In the genomic region with DNA sequence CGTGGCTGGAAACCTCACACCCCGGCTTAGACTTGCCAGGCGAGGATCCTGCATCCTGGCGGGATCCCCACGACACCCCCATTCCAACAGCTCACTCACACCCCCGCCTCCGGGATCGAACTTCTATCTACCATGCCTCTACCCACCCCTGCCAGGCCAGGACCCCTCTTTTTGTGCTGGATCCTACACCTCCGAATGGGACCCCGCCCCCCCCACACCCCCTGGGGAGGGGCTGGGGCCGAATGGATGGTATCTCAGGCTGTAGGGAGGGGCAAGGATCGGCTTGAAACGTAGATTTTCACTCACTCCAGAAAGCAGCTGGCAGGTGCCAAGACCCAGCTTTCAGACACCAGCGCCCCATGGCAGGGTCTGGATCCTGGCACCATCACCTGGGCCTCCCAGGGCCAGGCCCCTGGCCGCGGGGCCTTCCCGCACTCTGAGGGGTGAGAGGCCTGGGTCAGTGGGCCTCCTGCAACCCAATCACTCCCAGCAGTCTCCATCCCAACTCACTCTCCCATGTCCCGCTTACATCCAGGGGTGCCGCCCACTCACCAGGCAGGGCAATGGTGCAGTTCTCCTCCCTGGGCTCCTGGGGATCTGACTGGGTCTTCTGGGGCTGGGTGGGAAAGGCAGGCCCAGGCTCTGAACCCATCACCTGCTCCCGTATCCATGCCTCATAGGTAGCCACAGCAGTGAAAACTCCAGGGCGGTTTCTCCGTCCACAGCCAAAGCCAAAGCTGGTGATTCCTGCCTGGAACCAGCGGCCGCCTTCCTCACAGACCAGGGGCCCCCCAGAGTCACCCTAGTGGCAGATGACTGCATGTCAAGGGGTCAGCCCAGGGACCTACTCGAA, we compare ENCODE assay signal across 9 cellular contexts. TPM values are rescaled to one million over a fixed set of nuclear protein-coding genes. Genes with fewer than 3 reads are reported as not detected.
DNase-seq lines count a peak whose midpoint lies in the region; ATAC-seq, FAIRE-seq and TF ChIP-seq lines count a peak whose summit lies in the region.
"Had no signal": no experiment of that assay in that cellular context is flagged by ENCODE, and none has a peak within 500 bp of the region (broad histone marks: within the 10 kb centered on the region; RNA-seq: fewer than 3 reads in every experiment).

No MANE protein-coding gene starts in this region.

- intact Hi-C loops in heart left ventricle (cut with DNase I) (loop anchor here (2.0 to 10.0 kb wide), 11 partner anchors 34 to 302 kb away; a partner anchor contains a TSS), left cardiac atrium (cut with DNase I) (loop anchor here in 1 of 2 donors (5.0 kb wide), 2 partner anchors 36 to 156 kb away; a partner anchor contains a TSS), K562 (cut with micrococcal nuclease) (loop anchor here (2.0 to 10.0 kb wide), 4 partner anchors 26 to 158 kb away; a partner anchor contains a TSS)

- TF ChIP-seq EP300 in K562 (IDR thresholded peaks at IDR 0.05; ENCODE audit: low read length): no peak

- POLR2A ChIA-PET in K562 (lab: Yijun Ruan, JAX): interaction anchor here (0.6 to 3.5 kb wide), 9 partner anchors 9 to 726 kb away, joined by 3 to 39 read pairs (median 4); a partner anchor contains a TSS

- H3K36me3 ChIP-seq in heart left ventricle (no peaks in the 10 kb centered on the region), K562 (ENCODE audit: control insufficient read depth, insufficient read depth, low read length) (no peaks in the 10 kb centered on the region), mucosa of rectum (ENCODE audit: control insufficient read depth in 2 of 2, insufficient read depth in 2 of 2, low read length in 2 of 2) (no peaks in the 10 kb centered on the region), urinary bladder (ENCODE audit: insufficient read depth) (no peaks in the 10 kb centered on the region)
- H3K36me3 ChIP-seq: cardiac muscle cell had no signal

- TF ChIP-seq CTCF in heart left ventricle (IDR thresholded peaks at IDR 0.05): no peak
- TF ChIP-seq CTCF in K562 (IDR thresholded peaks at IDR 0.05 in 2 of 3, conservative IDR thresholded peaks at IDR 0.05 in 1 of 3; ENCODE audit: insufficient read depth in 2 of 3, low read depth in 1 of 3, low read length in 3 of 3): 0 out of 6 replicates have a peak, but pooled peaks of 1 of the 3 experiments have one; percentile 16

- FAIRE-seq in K562 (lab: Jason Lieb, UNC): no peak

- peak overlapping the region in 10 of 12 donors; percentile 43 to 91 (median 78) for H3K27ac ChIP-seq in heart left ventricle
- no peak overlapping the region for H3K27ac ChIP-seq in K562 (ENCODE audit: extremely low read depth, low read depth, low read length)
- H3K27ac ChIP-seq in mucosa of rectum (ENCODE audit: low read depth in 2 of 2, low read length in 2 of 2): peak overlapping the region; percentile 73 to 91
- no peak overlapping the region for H3K27ac ChIP-seq in urinary bladder (ENCODE audit: low read depth)
- H3K27ac ChIP-seq: cardiac muscle cell had no signal

- no peaks in the 10 kb centered on the region; the same call in 1 of the 2 replicates for H4K20me1 ChIP-seq in K562 (replicated peaks; ENCODE audit: control insufficient read depth, insufficient read depth, low read length)

- peaks cover 0 to 13% (median 5%) of the 10 kb centered on the region in 9 donors for H3K27me3 ChIP-seq in heart left ventricle
- H3K27me3 ChIP-seq in K562 (ENCODE audit: control insufficient read depth in 2 of 2, insufficient read depth in 2 of 2, low read length in 2 of 2): peaks cover 15 to 21% of the 10 kb centered on the region in 2 experiments; a peak in 4 of 5 replicates
- H3K27me3 ChIP-seq in mucosa of rectum (ENCODE audit: control insufficient read depth in 2 of 2, insufficient read depth in 2 of 2, low read length in 2 of 2): no peaks in the 10 kb centered on the region

- no TSS peak for BruUV-seq in K562 (replicated peaks; lab: Mats Ljungman, UMichigan)

- H3K9me1 ChIP-seq in K562 (ENCODE audit: control insufficient read depth, insufficient read depth, low read length): no peaks in the 10 kb centered on the region

- peak overlapping the region; percentile 58 to 92; a peak in 2 of 4 replicates for H3K9ac ChIP-seq in K562 (ENCODE audit: insufficient read depth in 1 of 2, low read depth in 2 of 2, low read length in 2 of 2)
- peak overlapping the region in 1 of 2 donors; percentile 75 for H3K9ac ChIP-seq in mucosa of rectum (ENCODE audit: low read depth in 1 of 2, low read length in 2 of 2)

- H3K4me3 ChIP-seq in heart left ventricle (peak overlapping the region; percentile 18 to 67 (median 55)), K562 (no peak overlapping the region), mucosa of rectum (ENCODE audit: low read length in 2 of 2) (peak overlapping the region; percentile 54 to 63), urinary bladder (ENCODE audit: low read depth, low read length) (peak overlapping the region; percentile 41)

- DNase-seq in heart left ventricle (peak in 1 of 5 donors; percentile 21), left cardiac atrium (no peak), K562 (ENCODE audit: extremely low read depth in 1 of 4, low spot score in 3 of 4) (peak in 1 of 4 experiments; percentile 5), H4 (ENCODE audit: low spot score) (no peak), DMS 273 treated with DMSO at 0.1 percent for 48 hours (lab: John Stamatoyannopoulos, UW) (no peak), cerebellum (ENCODE audit: low spot score) (no peak)

- 72 to 75% (median 74%) methylated on average over 19 to 25 of the region's 25 CpGs for WGBS in heart left ventricle, 4 donors
- WGBS in K562 (ENCODE audit: insufficient coverage, low coverage, missing lambda C conversion rate): 77% methylated on average over 14 of the region's 25 CpGs
- WGBS in urinary bladder: 76% methylated on average over 25 of the region's 25 CpGs

- no peak for ATAC-seq in heart left ventricle
- ATAC-seq in left cardiac atrium: no peak
- ATAC-seq in K562: no peak

- H3K79me2 ChIP-seq in K562 (ENCODE audit: control insufficient read depth, insufficient read depth, low read length): no peaks in the 10 kb centered on the region

- TF ChIP-seq POLR2A in heart left ventricle (IDR thresholded peaks at IDR 0.05) (no peak), K562 (conservative IDR thresholded peaks at IDR 0.05) (no peak)

- H3K9me3 ChIP-seq in heart left ventricle: no peaks in the 10 kb centered on the region
- no peaks in the 10 kb centered on the region for H3K9me3 ChIP-seq in K562 (replicated peaks; ENCODE audit: control insufficient read depth, insufficient read depth, low read depth, low read length)
- no peaks in the 10 kb centered on the region for H3K9me3 ChIP-seq in mucosa of rectum (ENCODE audit: control insufficient read depth in 2 of 2, low read length in 2 of 2)

- in situ Hi-C loops in K562 (cut with MboI): no loop called here

- CTCF ChIA-PET in K562 (lab: Yijun Ruan, JAX; ENCODE audit: low intra/inter-chr PET ratio): no interaction called here

- peak overlapping the region; percentile 92 for H2AFZ ChIP-seq in K562 (ENCODE audit: low read depth, low read length)

- H3K4me1 ChIP-seq in heart left ventricle: peaks cover 3 to 41% (median 26%) of the 10 kb centered on the region in 12 donors
- peaks cover 14 to 47% of the 10 kb centered on the region in 2 experiments for H3K4me1 ChIP-seq in K562 (replicated peaks in 1 of 2; ENCODE audit: control insufficient read depth in 2 of 2, insufficient read depth in 2 of 2, low read length in 2 of 2)
- peaks cover 32 to 38% of the 10 kb centered on the region in 2 donors for H3K4me1 ChIP-seq in mucosa of rectum (ENCODE audit: control insufficient read depth in 2 of 2, insufficient read depth in 2 of 2, low read length in 2 of 2)
- H3K4me1 ChIP-seq in urinary bladder (ENCODE audit: insufficient read depth): peaks cover 2% of the 10 kb centered on the region

- H3K4me2 ChIP-seq in K562 (ENCODE audit: insufficient read depth, low read length): no peak overlapping the region

- no peak for TF ChIP-seq RAD21 in K562 (CRISPR knock-in tag; conservative IDR thresholded peaks at IDR 0.05 in 1 of 2, IDR thresholded peaks at IDR 0.05 in 1 of 2)

RNA-seq across cellular contexts. Expression of a gene that starts 6.6 kb away (rescaled TPM):
- 1 to 10 TPM in 7 of 9 donors, under 1 TPM in 2; 0.35 to 5.1 (median 1.2) TPM for total RNA-seq in heart left ventricle
- 1 to 10 TPM; 1.0 to 2.6 TPM for polyA plus RNA-seq in heart left ventricle
- 1 to 10 TPM; 3.0 to 4.2 TPM for total RNA-seq in left cardiac atrium
- total RNA-seq in K562 (2011; cell fraction: chromatin; rRNA removed; ENCODE audit: low replicate concordance): 1.1 TPM in 1 of 2 replicates, not detected in the other
- total RNA-seq in K562 (2011; cell fraction: nucleolus; rRNA removed): 0.67 and 0.92 TPM in 2 replicates
- 0.44 TPM in 1 of 2 replicates, not detected in the other for total RNA-seq in K562 (2011; cell fraction: nucleoplasm; rRNA removed)
- total RNA-seq in K562 (2014; rRNA removed): 0.82 and 1.2 TPM in 2 replicates
- total RNA-seq in K562 (2014; rRNA removed; fragmentation: Illumina TruSeq; extraction: Trizol): 0.38 TPM in 1 of 2 replicates, not detected in the other
- total RNA-seq in K562 (2015; rRNA removed; fragmentation: Illumina TruSeq; extraction: Trizol): 0.36 and 0.68 TPM in 2 replicates
- total RNA-seq in K562 (2021): 0.56 and 1.1 TPM in 2 replicates
- polyA plus RNA-seq in K562 (2011; rRNA removed): 0.54 and 0.85 TPM in 2 replicates
- 1.4 and 2.6 TPM in 2 replicates for polyA plus RNA-seq in K562 (2011; cell fraction: cytosol; rRNA removed)
- 1.1 and 1.4 TPM in 2 replicates for polyA plus RNA-seq in K562 (2011; cell fraction: nucleus; rRNA removed)
- polyA plus RNA-seq in K562 (2012): 0.33 and 0.65 TPM in 2 replicates
- 0.57 and 0.68 TPM in 2 replicates for polyA plus RNA-seq in K562 (2014; fragmentation: Illumina TruSeq; extraction: Trizol)
- polyA plus RNA-seq in K562 (2014; fragmentation: Nextera tagmentation; extraction: Ambion mirVana): under 1 TPM in 1 of 2 experiments, not detected in 1; 0.22 TPM
- 0.09 and 0.45 TPM in 2 replicates for polyA plus RNA-seq in K562 (2014; rRNA removed)
- 0.46 and 0.72 TPM in 2 replicates for polyA minus RNA-seq in K562 (2011; rRNA and poly(A)+ RNA removed)
- polyA minus RNA-seq in K562 (2011; cell fraction: cytosol; rRNA and poly(A)+ RNA removed): 0.95 and 1.4 TPM in 2 replicates
- 0.67 and 0.78 TPM in 2 replicates for polyA minus RNA-seq in K562 (2011; cell fraction: nucleus; rRNA and poly(A)+ RNA removed)
- 2.0 TPM for total RNA-seq in urinary bladder
- polyA plus RNA-seq in urinary bladder: 2.6 TPM
- 0.12 TPM in 1 of 2 replicates, not detected in the other for total RNA-seq in H4 (2014; rRNA removed; shearing (Covaris generic))
- 1.6 TPM for total RNA-seq in cerebellum

RNA-seq across cellular contexts. Expression of a gene that starts 7.7 kb away (rescaled TPM):
- under 1 TPM in 4 of 9 donors, not detected in 5; 0.17 to 0.44 (median 0.39) TPM for total RNA-seq in heart left ventricle
- polyA plus RNA-seq in heart left ventricle: under 1 TPM; 0.17 to 0.23 TPM
- total RNA-seq in left cardiac atrium: under 1 TPM in 1 of 2 donors, not detected in 1; 0.21 TPM
- 0.95 and 3.2 TPM in 2 replicates for total RNA-seq in K562 (2011; cell fraction: chromatin; rRNA removed; ENCODE audit: low replicate concordance)
- 3.7 and 4.5 TPM in 2 replicates for total RNA-seq in K562 (2011; cell fraction: nucleolus; rRNA removed)
- 3.0 and 4.4 TPM in 2 replicates for total RNA-seq in K562 (2011; cell fraction: nucleoplasm; rRNA removed)
- 1.7 and 2.4 TPM in 2 replicates for total RNA-seq in K562 (2014; rRNA removed)
- 0.32 and 0.69 TPM in 2 replicates for total RNA-seq in K562 (2014; rRNA removed; fragmentation: Illumina TruSeq; extraction: Trizol)
- 0.72 and 0.83 TPM in 2 replicates for total RNA-seq in K562 (2015; rRNA removed; fragmentation: Illumina TruSeq; extraction: Trizol)
- 3.0 and 3.9 TPM in 2 replicates for total RNA-seq in K562 (2021)
- 0.77 and 7.6 TPM in 2 replicates for polyA plus RNA-seq in K562 (2011; rRNA removed)
- 5.3 and 9.1 TPM in 2 replicates for polyA plus RNA-seq in K562 (2011; cell fraction: cytosol; rRNA removed)
- polyA plus RNA-seq in K562 (2011; cell fraction: nucleus; rRNA removed): 2.3 and 8.3 TPM in 2 replicates
- 2.0 and 21.4 TPM in 2 replicates for polyA plus RNA-seq in K562 (2012)
- 2.7 and 4.5 TPM in 2 replicates for polyA plus RNA-seq in K562 (2014; fragmentation: Illumina TruSeq; extraction: Trizol)
- under 1 TPM in 1 of 2 experiments, not detected in 1; 0.25 TPM for polyA plus RNA-seq in K562 (2014; fragmentation: Nextera tagmentation; extraction: Ambion mirVana)
- 3.1 and 6.3 TPM in 2 replicates for polyA plus RNA-seq in K562 (2014; rRNA removed)
- 0.60 and 1.4 TPM in 2 replicates for polyA minus RNA-seq in K562 (2011; rRNA and poly(A)+ RNA removed)
- polyA minus RNA-seq in K562 (2011; cell fraction: cytosol; rRNA and poly(A)+ RNA removed): 2.3 and 4.6 TPM in 2 replicates
- 0.40 and 3.3 TPM in 2 replicates for polyA minus RNA-seq in K562 (2011; cell fraction: nucleus; rRNA and poly(A)+ RNA removed)
- 1.6 TPM for total RNA-seq in urinary bladder
- 1.6 TPM for polyA plus RNA-seq in urinary bladder
- 0.04 TPM in 1 of 2 replicates, not detected in the other for total RNA-seq in H4 (2014; rRNA removed; shearing (Covaris generic))
- total RNA-seq in cerebellum: 0.18 TPM

RNA-seq across cellular contexts. Expression of a gene that starts 25.8 kb away (rescaled TPM):
- total RNA-seq in heart left ventricle (10 to 100 TPM; 52.8 to 79.8 (median 64.7) TPM), left cardiac atrium (10 to 100 TPM; 57.3 to 74.1 TPM), K562 (2014; rRNA removed) (76.4 and 79.5 TPM in 2 replicates), K562 (2014; rRNA removed; fragmentation: Illumina TruSeq; extraction: Trizol) (55.2 and 58.0 TPM in 2 replicates), K562 (2015; rRNA removed; fragmentation: Illumina TruSeq; extraction: Trizol) (64.7 and 70.0 TPM in 2 replicates), K562 (2021) (78.8 and 85.4 TPM in 2 replicates), urinary bladder (41.2 TPM), cerebellum (32.1 TPM)
- polyA plus RNA-seq in heart left ventricle (10 to 100 TPM; 56.7 to 83.2 TPM), K562 (2011; rRNA removed) (97.8 and 98.5 TPM in 2 replicates), K562 (2014; fragmentation: Illumina TruSeq; extraction: Trizol) (77.7 and 80.0 TPM in 2 replicates), K562 (2014; fragmentation: Nextera tagmentation; extraction: Ambion mirVana) (10 to 100 TPM; 10.0 to 12.3 TPM), K562 (2014; rRNA removed) (85.8 and 92.9 TPM in 2 replicates), urinary bladder (64.5 TPM)
- 101 and 172 TPM in 2 replicates for total RNA-seq in K562 (2011; cell fraction: chromatin; rRNA removed; ENCODE audit: low replicate concordance)
- 101 and 113 TPM in 2 replicates for total RNA-seq in K562 (2011; cell fraction: nucleolus; rRNA removed)
- total RNA-seq in K562 (2011; cell fraction: nucleoplasm; rRNA removed): 112 and 119 TPM in 2 replicates
- polyA plus RNA-seq in K562 (2011; cell fraction: cytosol; rRNA removed): 95.2 and 96.8 TPM in 2 replicates
- 146 and 150 TPM in 2 replicates for polyA plus RNA-seq in K562 (2011; cell fraction: nucleus; rRNA removed)
- polyA plus RNA-seq in K562 (2012): 51.8 and 72.0 TPM in 2 replicates
- 65.0 and 72.0 TPM in 2 replicates for polyA minus RNA-seq in K562 (2011; rRNA and poly(A)+ RNA removed)
- 35.7 and 42.9 TPM in 2 replicates for polyA minus RNA-seq in K562 (2011; cell fraction: cytosol; rRNA and poly(A)+ RNA removed)
- 26.0 and 35.5 TPM in 2 replicates for polyA minus RNA-seq in K562 (2011; cell fraction: nucleus; rRNA and poly(A)+ RNA removed)
- total RNA-seq in H4 (2014; rRNA removed; shearing (Covaris generic)): 37.9 and 40.8 TPM in 2 replicates

RNA-seq across cellular contexts. Expression of a gene that starts 35.1 kb away (rescaled TPM):
- 100 to 1,000 TPM in 2 of 9 donors, 10 to 100 TPM in 7; 61.9 to 134 (median 70.0) TPM for total RNA-seq in heart left ventricle
- 10 to 100 TPM; 42.6 to 57.4 TPM for polyA plus RNA-seq in heart left ventricle
- 10 to 100 TPM; 43.4 to 46.4 TPM for total RNA-seq in left cardiac atrium
- 17.8 and 57.4 TPM in 2 replicates for total RNA-seq in K562 (2011; cell fraction: chromatin; rRNA removed; ENCODE audit: low replicate concordance)
- 36.7 and 44.2 TPM in 2 replicates for total RNA-seq in K562 (2011; cell fraction: nucleolus; rRNA removed)
- total RNA-seq in K562 (2011; cell fraction: nucleoplasm; rRNA removed): 21.8 and 24.5 TPM in 2 replicates
- 29.1 and 36.4 TPM in 2 replicates for total RNA-seq in K562 (2014; rRNA removed)
- total RNA-seq in K562 (2014; rRNA removed; fragmentation: Illumina TruSeq; extraction: Trizol): 6.0 and 9.0 TPM in 2 replicates
- total RNA-seq in K562 (2015; rRNA removed; fragmentation: Illumina TruSeq; extraction: Trizol): 10.8 and 11.7 TPM in 2 replicates
- total RNA-seq in K562 (2021): 33.1 and 34.8 TPM in 2 replicates
- 13.1 and 23.5 TPM in 2 replicates for polyA plus RNA-seq in K562 (2011; rRNA removed)
- polyA plus RNA-seq in K562 (2011; cell fraction: cytosol; rRNA removed): 16.2 and 36.5 TPM in 2 replicates
- 62.9 and 85.4 TPM in 2 replicates for polyA plus RNA-seq in K562 (2011; cell fraction: nucleus; rRNA removed)
- 24.6 and 34.3 TPM in 2 replicates for polyA plus RNA-seq in K562 (2012)
- polyA plus RNA-seq in K562 (2014; fragmentation: Illumina TruSeq; extraction: Trizol): 22.4 and 29.2 TPM in 2 replicates
- 1 to 10 TPM in 1 of 2 experiments, under 1 TPM in 1; 0.58 to 1.5 TPM for polyA plus RNA-seq in K562 (2014; fragmentation: Nextera tagmentation; extraction: Ambion mirVana)
- 25.1 and 27.1 TPM in 2 replicates for polyA plus RNA-seq in K562 (2014; rRNA removed)
- 9.3 and 10.0 TPM in 2 replicates for polyA minus RNA-seq in K562 (2011; rRNA and poly(A)+ RNA removed)
- polyA minus RNA-seq in K562 (2011; cell fraction: cytosol; rRNA and poly(A)+ RNA removed): 16.1 and 18.6 TPM in 2 replicates
- polyA minus RNA-seq in K562 (2011; cell fraction: nucleus; rRNA and poly(A)+ RNA removed): 29.1 and 36.5 TPM in 2 replicates
- 10.4 TPM for total RNA-seq in urinary bladder
- polyA plus RNA-seq in urinary bladder: 56.0 TPM
- total RNA-seq in H4 (2014; rRNA removed; shearing (Covaris generic)): 32.7 and 38.6 TPM in 2 replicates
- total RNA-seq in cerebellum: 16.9 TPM

RNA-seq across cellular contexts. Expression of a gene that starts 36.7 kb away (rescaled TPM):
- total RNA-seq in heart left ventricle (100 to 1,000 TPM in 7 of 9 donors, 10 to 100 TPM in 2; 20.3 to 213 (median 127) TPM), left cardiac atrium (100 to 1,000 TPM in 1 of 2 donors, 10 to 100 TPM in 1; 99.5 to 192 TPM), K562 (2014; rRNA removed) (64.1 and 78.7 TPM in 2 replicates), K562 (2014; rRNA removed; fragmentation: Illumina TruSeq; extraction: Trizol) (74.7 and 94.2 TPM in 2 replicates), K562 (2015; rRNA removed; fragmentation: Illumina TruSeq; extraction: Trizol) (87.2 and 107 TPM in 2 replicates), K562 (2021) (492 and 570 TPM in 2 replicates), urinary bladder (81.6 TPM), cerebellum (85.5 TPM)
- polyA plus RNA-seq in heart left ventricle (100 to 1,000 TPM; 127 to 155 TPM), K562 (2011; rRNA removed) (205 and 240 TPM in 2 replicates), K562 (2014; fragmentation: Illumina TruSeq; extraction: Trizol) (370 and 458 TPM in 2 replicates), K562 (2014; fragmentation: Nextera tagmentation; extraction: Ambion mirVana) (10 to 100 TPM; 43.9 to 59.5 TPM), K562 (2014; rRNA removed) (501 and 575 TPM in 2 replicates), urinary bladder (159 TPM)
- total RNA-seq in K562 (2011; cell fraction: chromatin; rRNA removed; ENCODE audit: low replicate concordance): 999 and 1,269 TPM in 2 replicates
- total RNA-seq in K562 (2011; cell fraction: nucleolus; rRNA removed): 423 and 458 TPM in 2 replicates
- 715 and 1,004 TPM in 2 replicates for total RNA-seq in K562 (2011; cell fraction: nucleoplasm; rRNA removed)
- 204 and 212 TPM in 2 replicates for polyA plus RNA-seq in K562 (2011; cell fraction: cytosol; rRNA removed)
- 500 and 575 TPM in 2 replicates for polyA plus RNA-seq in K562 (2011; cell fraction: nucleus; rRNA removed)
- polyA plus RNA-seq in K562 (2012): 447 and 1,379 TPM in 2 replicates
- polyA minus RNA-seq in K562 (2011; rRNA and poly(A)+ RNA removed): 120 and 138 TPM in 2 replicates
- polyA minus RNA-seq in K562 (2011; cell fraction: cytosol; rRNA and poly(A)+ RNA removed): 244 and 341 TPM in 2 replicates
- 188 and 261 TPM in 2 replicates for polyA minus RNA-seq in K562 (2011; cell fraction: nucleus; rRNA and poly(A)+ RNA removed)
- total RNA-seq in H4 (2014; rRNA removed; shearing (Covaris generic)): 21.5 and 25.8 TPM in 2 replicates

Comparison
In these comparisons a context has a peak if more than half of its experiments do, and no peak if none do; other contexts are left out.
1. H3K27ac ChIP-seq: peak in heart left ventricle (10 of 12) and mucosa of rectum (2 of 2); none in K562 (single experiment) and urinary bladder (single experiment).